20 cellular contexts compared by ENCODE assay signal in genomic region chr3:68424796-68425460, GRCh38.
DNase-seq lines count a peak whose midpoint lies in the region; ATAC-seq, FAIRE-seq and TF ChIP-seq lines count a peak whose summit lies in the region.
"Had no signal": no experiment of that assay in that cellular context is flagged by ENCODE, and none has a peak within 500 bp of the region (broad histone marks: within the 10 kb centered on the region; RNA-seq: fewer than 3 reads in every experiment).

No MANE protein-coding gene starts in this region.

- H2BK5ac ChIP-seq in mesenchymal stem cell (ENCODE audit: low read depth, low read length, poor library complexity, severe bottlenecking): no peak overlapping the region

- H3K27ac ChIP-seq in astrocyte (ENCODE audit: low read depth, low read length): no peak overlapping the region
- no peak overlapping the region for H3K27ac ChIP-seq in mesenchymal stem cell (ENCODE audit: low read length, poor library complexity, severe bottlenecking)
- H3K27ac ChIP-seq in psoas muscle: no peak overlapping the region

- H4K91ac ChIP-seq in mesenchymal stem cell (ENCODE audit: low read length): no peak overlapping the region

- H3K79me2 ChIP-seq in astrocyte (ENCODE audit: insufficient read depth, low read length): no peaks in the 10 kb centered on the region

- H3K9me3 Mint-ChIP-seq in astrocyte (ENCODE audit: unreplicated experiment): no peaks in the 10 kb centered on the region
- H3K9me3 Mint-ChIP-seq in activated CD4-positive, alpha-beta T cell treated with anti-CD3 and anti-CD28 coated beads for 36 hours (ENCODE audit: low read depth): no peaks in the 10 kb centered on the region
- H3K9me3 Mint-ChIP-seq: CD4-positive, alpha-beta T cell; H9 had no signal

- H4K8ac ChIP-seq in mesenchymal stem cell (ENCODE audit: low read length): no peak overlapping the region

- TF ChIP-seq CTCF in astrocyte (IDR thresholded peaks at IDR 0.05; ENCODE audit: insufficient read depth, low read depth, low read length) (no peak), psoas muscle (IDR thresholded peaks at IDR 0.05) (no peak)

- peak; percentile 77 to 98 (median 88) for ATAC-seq in psoas muscle
- no peak for ATAC-seq in activated CD4-positive, alpha-beta T cell treated with anti-CD3 and anti-CD28 coated beads for 36 hours
- ATAC-seq: GM12878 had no signal

- no peaks in the 10 kb centered on the region for H3K79me1 ChIP-seq in mesenchymal stem cell (replicated peaks; ENCODE audit: low read length, poor library complexity, severe bottlenecking)

- H3K9me3 ChIP-seq in astrocyte (ENCODE audit: insufficient read depth, low read depth, low read length) (peaks cover 2% of the 10 kb centered on the region), mesenchymal stem cell (ENCODE audit: control insufficient read depth, low read length) (peaks cover 5% of the 10 kb centered on the region), psoas muscle (no peaks in the 10 kb centered on the region)
- H3K9me3 ChIP-seq: BE2C had no signal

- peak overlapping the region; percentile 50 for H3K27ac Mint-ChIP-seq in astrocyte (ENCODE audit: unreplicated experiment)
- no peak overlapping the region for H3K27ac Mint-ChIP-seq in activated CD4-positive, alpha-beta T cell treated with anti-CD3 and anti-CD28 coated beads for 36 hours
- H3K27ac Mint-ChIP-seq: CD4-positive, alpha-beta T cell; H9 had no signal

- H3K36me3 Mint-ChIP-seq in astrocyte (ENCODE audit: low read depth, unreplicated experiment): no peaks in the 10 kb centered on the region
- H3K36me3 Mint-ChIP-seq in activated CD4-positive, alpha-beta T cell treated with anti-CD3 and anti-CD28 coated beads for 36 hours (ENCODE audit: low read depth): no peaks in the 10 kb centered on the region

- intact Hi-C loops in psoas muscle (cut with DNase I): no loop called here
- intact Hi-C loops in activated CD4-positive, alpha-beta T cell treated with anti-CD3 and anti-CD28 coated beads for 36 hours (cut with DNase I, micrococcal nuclease): no loop called here

- CTCF ChIA-PET in activated CD4-positive, alpha-beta T cell treated with anti-CD3 and anti-CD28 coated beads for 36 hours (lab: Charles Lee): no interaction called here

- H3K27me3 ChIP-seq in astrocyte (ENCODE audit: insufficient read depth, low read length) (no peaks in the 10 kb centered on the region), mesenchymal stem cell (ENCODE audit: control insufficient read depth in 1 of 2, insufficient read depth in 1 of 2, low read length in 2 of 2) (no peaks in the 10 kb centered on the region), psoas muscle (ENCODE audit: insufficient read depth in 3 of 3, low read length in 2 of 3) (peaks cover 0 to 3% (median 0%) of the 10 kb centered on the region in 3 donors)

- no peaks in the 10 kb centered on the region for H3K4me1 ChIP-seq in astrocyte (ENCODE audit: insufficient read depth, low read length)
- H3K4me1 ChIP-seq in mesenchymal stem cell (ENCODE audit: control insufficient read depth, insufficient read depth, low read depth, low read length): no peaks in the 10 kb centered on the region
- no peaks in the 10 kb centered on the region for H3K4me1 ChIP-seq in psoas muscle
- H3K4me1 ChIP-seq: BE2C had no signal

- H3K4ac ChIP-seq in mesenchymal stem cell (ENCODE audit: low read depth in 1 of 2, low read length in 2 of 2): no peak overlapping the region

- no peak for DNase-seq in astrocyte (ENCODE audit: low read depth)
- DNase-seq in mesenchymal stem cell: peak; percentile 80
- DNase-seq in psoas muscle: no peak
- no peak for DNase-seq in COLO668 (lab: John Stamatoyannopoulos, UW; ENCODE audit: unreplicated experiment)
- no peak for DNase-seq in globus pallidus (ENCODE audit: low spot score)
- DNase-seq in activated CD4-positive, alpha-beta T cell treated with anti-CD3 and anti-CD28 coated beads for 36 hours: no peak
- no peak for DNase-seq in activated CD4-positive, alpha-beta T cell treated with anti-CD3 and anti-CD28 coated beads for 4 hours
- DNase-seq: ACHN; BE2C; C1 segment of cervical spinal cord; Calu3; CD4-positive, alpha-beta T cell; DND-41; EL; H9; IMR-90 had no signal

- H3K36me3 ChIP-seq in astrocyte (ENCODE audit: insufficient read depth, low read length): no peaks in the 10 kb centered on the region
- H3K36me3 ChIP-seq in mesenchymal stem cell (ENCODE audit: control insufficient read depth in 1 of 2, insufficient read depth in 2 of 2, low read depth in 1 of 2, low read length in 2 of 2): no peaks in the 10 kb centered on the region
- H3K36me3 ChIP-seq in psoas muscle (ENCODE audit: insufficient read depth in 1 of 2, low read depth in 1 of 2): no peaks in the 10 kb centered on the region
- H3K36me3 ChIP-seq: BE2C had no signal

- no peak overlapping the region for H3K4me3 Mint-ChIP-seq in astrocyte (ENCODE audit: unreplicated experiment)
- H3K4me3 Mint-ChIP-seq in activated CD4-positive, alpha-beta T cell treated with anti-CD3 and anti-CD28 coated beads for 36 hours: no peak overlapping the region
- H3K4me3 Mint-ChIP-seq: CD4-positive, alpha-beta T cell; H9 had no signal

- 41% methylated on average over 5 of the region's 7 CpGs for WGBS in mesenchymal stem cell
- 24 to 40% (median 24%) methylated on average over 7 of the region's 7 CpGs for WGBS in psoas muscle, 3 donors

- H3K4me2 ChIP-seq in astrocyte (ENCODE audit: low read length): no peak overlapping the region
- no peak overlapping the region for H3K4me2 ChIP-seq in mesenchymal stem cell (ENCODE audit: low read length, poor library complexity, severe bottlenecking)

- H3K27me3 Mint-ChIP-seq in astrocyte (ENCODE audit: low read depth, unreplicated experiment): no peaks in the 10 kb centered on the region
- no peaks in the 10 kb centered on the region for H3K27me3 Mint-ChIP-seq in activated CD4-positive, alpha-beta T cell treated with anti-CD3 and anti-CD28 coated beads for 36 hours
- H3K27me3 Mint-ChIP-seq: CD4-positive, alpha-beta T cell had no signal

- H2BK120ac ChIP-seq in mesenchymal stem cell (ENCODE audit: low read depth, low read length): no peak overlapping the region

- peaks cover 4% of the 10 kb centered on the region for H3K4me1 Mint-ChIP-seq in astrocyte (ENCODE audit: low read depth, unreplicated experiment)
- H3K4me1 Mint-ChIP-seq in activated CD4-positive, alpha-beta T cell treated with anti-CD3 and anti-CD28 coated beads for 36 hours: no peaks in the 10 kb centered on the region
- H3K4me1 Mint-ChIP-seq: H9 had no signal

- H3K18ac ChIP-seq in mesenchymal stem cell (ENCODE audit: low read depth in 1 of 2, low read length in 2 of 2): no peak overlapping the region

- H3K9ac ChIP-seq in astrocyte (ENCODE audit: low read length) (no peak overlapping the region), mesenchymal stem cell (ENCODE audit: low read length) (no peak overlapping the region)

- H4K20me1 ChIP-seq in astrocyte (ENCODE audit: insufficient read depth, low read length): no peaks in the 10 kb centered on the region

- H2AFZ ChIP-seq in astrocyte (ENCODE audit: low read depth, low read length): no peak overlapping the region
- H2AFZ ChIP-seq in mesenchymal stem cell (ENCODE audit: low read depth, low read length): no peak overlapping the region

- no peak overlapping the region for H2AK5ac ChIP-seq in mesenchymal stem cell (ENCODE audit: low read length, severe bottlenecking)

- no peak for FAIRE-seq in astrocyte (lab: Jason Lieb, UNC)
- FAIRE-seq: A204.1, GM12878, H1, HTR-8/SVneo had no signal

- H2BK12ac ChIP-seq in mesenchymal stem cell (ENCODE audit: low read length in 2 of 2): no peak overlapping the region

- POLR2A ChIA-PET in activated CD4-positive, alpha-beta T cell treated with anti-CD3 and anti-CD28 coated beads for 36 hours (lab: Charles Lee): interaction anchor here (0.6 kb wide), 1 partner anchor 67 kb away, joined by 5 read pairs; no protein-coding TSS in a partner anchor

- H3K14ac ChIP-seq in mesenchymal stem cell (ENCODE audit: low read length in 2 of 2): no peak overlapping the region

- no peak overlapping the region for H3K23ac ChIP-seq in mesenchymal stem cell (ENCODE audit: low read length in 2 of 2)

- H2BK15ac ChIP-seq in mesenchymal stem cell (ENCODE audit: low read depth, poor library complexity, severe bottlenecking): no peak overlapping the region

- H3K4me3 ChIP-seq in astrocyte (ENCODE audit: insufficient read depth, low read depth, low read length) (no peak overlapping the region), mesenchymal stem cell (ENCODE audit: insufficient read depth in 1 of 2, low read depth in 1 of 2, low read length in 2 of 2) (no peak overlapping the region), psoas muscle (no peak overlapping the region)
- H3K4me3 ChIP-seq: GM12878 had no signal
